ENCODE assay signal across 20 cellular contexts in genomic region chr10:101550965-101551364, GRCh38.
"Had no signal": no experiment of that assay in that cellular context is flagged by ENCODE, and none has a peak within 500 bp of the region (broad histone marks: within the 10 kb centered on the region; RNA-seq: fewer than 3 reads in every experiment).

No MANE protein-coding gene starts in this region.

- H3K27me3 Mint-ChIP-seq: naive thymus-derived CD8-positive, alpha-beta T cell had no signal

- H3K9me3 ChIP-seq: neutrophil, psoas muscle, right lobe of liver, tibial artery, upper lobe of left lung, uterus had no signal

- H2AFZ ChIP-seq: hepatocyte had no signal

- DNase-seq: effector CD4-positive, alpha-beta T cell; endodermal cell; erythroblast; foreskin melanocyte; head of caudate nucleus; left colon; left ventricle myocardium superior; naive thymus-derived CD8-positive, alpha-beta T cell; psoas muscle; retina; right lobe of liver; stimulated activated CD4-positive, alpha-beta T cell treated with anti-CD3 and anti-CD28 coated beads, Interleukin-4, amount 100 ng/mL, for 1 hour; stimulated activated naive CD4-positive, alpha-beta T cell; tibial artery; upper lobe of left lung; uterus had no signal

- H3K27me3 ChIP-seq: hepatocyte, neutrophil, right lobe of liver, tibial artery, upper lobe of left lung, uterus had no signal

- H3K4me3 Mint-ChIP-seq: endodermal cell; naive thymus-derived CD8-positive, alpha-beta T cell had no signal

- FAIRE-seq: endothelial cell of umbilical vein had no signal

- H3K36me3 ChIP-seq: uterus had no signal

- H3K4me1 Mint-ChIP-seq: endodermal cell had no signal

- H3K4me1 ChIP-seq: right lobe of liver, upper lobe of left lung had no signal

- H3K9me3 Mint-ChIP-seq: endodermal cell; naive thymus-derived CD8-positive, alpha-beta T cell had no signal

- H3K27ac ChIP-seq: coronary artery, hepatocyte, neutrophil, psoas muscle, right lobe of liver, tibial artery, uterus had no signal

- ATAC-seq: left colon; left ventricle myocardium superior; naive thymus-derived CD8-positive, alpha-beta T cell; right lobe of liver had no signal

- H3K27ac Mint-ChIP-seq: endodermal cell had no signal

- H3K79me2 ChIP-seq: hepatocyte had no signal

- H3K4me3 ChIP-seq: coronary artery, hepatocyte, psoas muscle, right lobe of liver, tibial artery, upper lobe of left lung, uterus had no signal

- H3K4me2 ChIP-seq: hepatocyte had no signal
